In genomic region chr1:161046574-161047167, GRCh38 we compare ENCODE assay signal across 8 cellular contexts. TPM values are rescaled to one million over a fixed set of nuclear protein-coding genes. Genes with fewer than 3 reads are reported as not detected.
DNase-seq lines count a peak whose midpoint lies in the region; ATAC-seq, FAIRE-seq and TF ChIP-seq lines count a peak whose summit lies in the region.

No MANE protein-coding gene starts in this region.

- intact Hi-C loops in endothelial cell of umbilical vein (cut with micrococcal nuclease) (no loop called here), head of caudate nucleus (cut with DNase I) (loop anchor here (5.0 kb wide), 1 partner anchor 86 kb away; the partner anchor contains the start of gene DEDD)

- no peak for TF ChIP-seq CTCF in GM12875 (IDR thresholded peaks at IDR 0.05; ENCODE audit: borderline replicate concordance, insufficient read depth, low read depth, low read length)
- TF ChIP-seq CTCF in GM23338 (conservative IDR thresholded peaks at IDR 0.05; ENCODE audit: low read depth in 2 of 2): no peak
- no peak for TF ChIP-seq CTCF in OCI-LY3 (IDR thresholded peaks at IDR 0.05; ENCODE audit: low read depth, low read length)
- no peak for TF ChIP-seq CTCF in endothelial cell of umbilical vein (IDR thresholded peaks at IDR 0.05; ENCODE audit: extremely low read depth in 1 of 2, insufficient read depth in 1 of 2, low read depth in 1 of 2, low read length in 2 of 2)

- dilution Hi-C loops in endothelial cell of umbilical vein (cut with MboI; ENCODE audit: extremely low pct_ligation_motif_present, low sequenced_read_pairs): no loop called here

- H3K27me3 ChIP-seq in GM23338 (ENCODE audit: insufficient read depth) (peaks cover 5% of the 10 kb centered on the region; the same call in 1 of the 2 replicates), OCI-LY3 (ENCODE audit: low read depth, low read length) (no peaks in the 10 kb centered on the region), endothelial cell of umbilical vein (ENCODE audit: control insufficient read depth in 2 of 2, insufficient read depth in 2 of 2, low read length in 2 of 2) (no peaks in the 10 kb centered on the region)

- H2AFZ ChIP-seq in GM23338 (no peak overlapping the region), OCI-LY3 (ENCODE audit: low read depth, low read length) (no peak overlapping the region), endothelial cell of umbilical vein (ENCODE audit: low read depth, low read length) (no peak overlapping the region)

- DNase-seq in GM23338 (ENCODE audit: low spot score): no peak
- DNase-seq in endothelial cell of umbilical vein (ENCODE audit: low read depth, low spot score): no peak
- DNase-seq in pons (ENCODE audit: low spot score): peak; percentile 58
- no peak for DNase-seq in head of caudate nucleus
- DNase-seq in NCI-H226: no peak

- no TSS peak for BruUV-seq in endothelial cell of umbilical vein (replicated peaks; lab: Mats Ljungman, UMichigan)

- H3K9me3 ChIP-seq in OCI-LY3 (ENCODE audit: insufficient read depth, low read length) (no peaks in the 10 kb centered on the region), endothelial cell of umbilical vein (replicated peaks; ENCODE audit: control insufficient read depth, insufficient read depth, low read length) (no peaks in the 10 kb centered on the region)

- no peaks in the 10 kb centered on the region for H4K20me1 ChIP-seq in GM23338 (replicated peaks; ENCODE audit: insufficient read depth)
- H4K20me1 ChIP-seq in OCI-LY3 (ENCODE audit: insufficient read depth, low read length): peaks cover 12% of the 10 kb centered on the region; the same call in 1 of the 2 replicates
- no peaks in the 10 kb centered on the region for H4K20me1 ChIP-seq in endothelial cell of umbilical vein (replicated peaks; ENCODE audit: control insufficient read depth, extremely low read depth, insufficient read depth, low read length)

- H3K9ac ChIP-seq in OCI-LY3 (ENCODE audit: low read length) (peak overlapping the region; percentile 98), endothelial cell of umbilical vein (replicated peaks; ENCODE audit: extremely low read depth, insufficient read depth, low read length) (peak overlapping the region; percentile 91)

- POLR2A ChIA-PET in endothelial cell of umbilical vein (lab: Charles Lee): interaction anchor here (0.6 kb wide), 1 partner anchor 139 kb away, joined by 3 read pairs; no protein-coding TSS in a partner anchor

- H3K9me2 ChIP-seq in GM23338 (ENCODE audit: insufficient read depth): peaks cover 15% of the 10 kb centered on the region

- peak overlapping the region; percentile 97 for H3K4me3 Mint-ChIP-seq in GM23338

- H3K36me3 Mint-ChIP-seq in GM23338 (ENCODE audit: low read depth): peaks cover 39% of the 10 kb centered on the region

- H3K36me3 ChIP-seq in GM23338 (ENCODE audit: insufficient read depth) (peaks cover 6% of the 10 kb centered on the region; the same call in 1 of the 2 replicates), OCI-LY3 (replicated peaks; ENCODE audit: low read depth, low read length) (peaks cover 58% of the 10 kb centered on the region), endothelial cell of umbilical vein (ENCODE audit: control insufficient read depth in 2 of 2, extremely low read depth in 1 of 2, insufficient read depth in 2 of 2, low read length in 2 of 2) (peaks cover 3 to 9% of the 10 kb centered on the region in 2 experiments)

- H3K27ac Mint-ChIP-seq in GM23338: peak overlapping the region; percentile 99

- H3K27ac ChIP-seq in GM23338 (ENCODE audit: low read depth) (peak overlapping the region; percentile 90; the same call in 1 of the 2 replicates), OCI-LY3 (ENCODE audit: low read length) (peak overlapping the region; percentile 91), endothelial cell of umbilical vein (ENCODE audit: insufficient read depth, low read depth, low read length) (peak overlapping the region; percentile 94)

- H3K79me2 ChIP-seq in GM23338 (replicated peaks; ENCODE audit: insufficient read depth): peaks cover 27% of the 10 kb centered on the region
- peaks cover 26% of the 10 kb centered on the region for H3K79me2 ChIP-seq in OCI-LY3 (ENCODE audit: low read length)
- H3K79me2 ChIP-seq in endothelial cell of umbilical vein (ENCODE audit: control insufficient read depth, insufficient read depth, low read length): peaks cover 12% of the 10 kb centered on the region

- H3K4me2 ChIP-seq in GM23338: peak overlapping the region; percentile 86
- H3K4me2 ChIP-seq in OCI-LY3 (ENCODE audit: low read length): peak overlapping the region; percentile 84
- H3K4me2 ChIP-seq in endothelial cell of umbilical vein (ENCODE audit: insufficient read depth, low read length): peak overlapping the region; percentile 89

- peaks cover 24% of the 10 kb centered on the region for H3K4me1 Mint-ChIP-seq in GM23338

- H3K27me3 Mint-ChIP-seq in GM23338 (ENCODE audit: insufficient read depth, low read depth, poor library complexity): peaks cover 16% of the 10 kb centered on the region

- H3K9me3 Mint-ChIP-seq in GM23338: peaks cover 38% of the 10 kb centered on the region

- no peaks in the 10 kb centered on the region for H3K9me1 ChIP-seq in endothelial cell of umbilical vein (replicated peaks; ENCODE audit: control insufficient read depth, extremely low read depth, insufficient read depth, low read length)

- peaks cover 16% of the 10 kb centered on the region; the same call in 1 of the 2 replicates for H3F3A ChIP-seq in GM23338 (replicated peaks; ENCODE audit: low read depth)

- no peak for ATAC-seq in GM23338
- ATAC-seq in GM21825 (IDR thresholded peaks at IDR 0.05; ENCODE audit: unreplicated experiment): no peak

- CTCF ChIA-PET in endothelial cell of umbilical vein (lab: Charles Lee): interaction anchor here (1.0 to 11.0 kb wide), 5 partner anchors 24 to 211 kb away, joined by 3 to 181 read pairs (median 6); partner anchors contain the start of gene KLHDC9

- peaks cover 7% of the 10 kb centered on the region for H3K4me1 ChIP-seq in GM23338 (ENCODE audit: insufficient read depth)
- H3K4me1 ChIP-seq in OCI-LY3 (ENCODE audit: low read length): peaks cover 28% of the 10 kb centered on the region
- peaks cover 10% of the 10 kb centered on the region for H3K4me1 ChIP-seq in endothelial cell of umbilical vein (ENCODE audit: control insufficient read depth, extremely low read depth, insufficient read depth, low read length)

- peak; percentile 40 for FAIRE-seq in endothelial cell of umbilical vein (lab: Jason Lieb, UNC)

- no peak for TF ChIP-seq POLR2A in endothelial cell of umbilical vein (IDR thresholded peaks at IDR 0.05; ENCODE audit: low read depth, low read length)

- H3K4me3 ChIP-seq in GM12875 (ENCODE audit: low read depth, low read length): peak overlapping the region; percentile 77
- peak overlapping the region; percentile 52 for H3K4me3 ChIP-seq in GM23338
- peak overlapping the region; percentile 81 for H3K4me3 ChIP-seq in OCI-LY3 (ENCODE audit: low read length)
- peak overlapping the region in 1 of 3 experiments; percentile 82 for H3K4me3 ChIP-seq in endothelial cell of umbilical vein (replicated peaks in 1 of 3; ENCODE audit: insufficient read depth in 1 of 3, low read depth in 1 of 3, low read length in 3 of 3)

RNA-seq across cellular contexts. Expression of gene USF1, which starts 0.9 kb away (rescaled TPM):
- 71.7 and 74.8 TPM in 2 replicates for total RNA-seq in GM23338 (2014; rRNA removed; shearing (Covaris generic))
- polyA plus RNA-seq in GM23338 (2016; fragmentation: Nextera tagmentation; extraction: Ambion mirVana): 23.6 and 23.8 TPM in 2 replicates
- 56.7 and 57.9 TPM in 2 replicates for total RNA-seq in endothelial cell of umbilical vein
- 53.4 and 66.0 TPM in 2 replicates for polyA plus RNA-seq in endothelial cell of umbilical vein
- 38.8 and 48.4 TPM in 2 replicates for polyA plus RNA-seq in endothelial cell of umbilical vein (2011; cell fraction: cytosol; rRNA removed)
- 257 and 283 TPM in 2 replicates for polyA plus RNA-seq in endothelial cell of umbilical vein (2011; cell fraction: nucleus; rRNA removed)
- 34.7 and 40.5 TPM in 2 replicates for polyA plus RNA-seq in endothelial cell of umbilical vein (2012)
- 123 and 155 TPM in 2 replicates for polyA minus RNA-seq in endothelial cell of umbilical vein
- polyA minus RNA-seq in endothelial cell of umbilical vein (2011; cell fraction: cytosol; rRNA and poly(A)+ RNA removed): 53.7 TPM
- polyA minus RNA-seq in endothelial cell of umbilical vein (2011; cell fraction: nucleus; rRNA and poly(A)+ RNA removed): 23.7 and 39.2 TPM in 2 replicates

RNA-seq across cellular contexts. Expression of gene TSTD1, which starts 7.9 kb away (rescaled TPM):
- total RNA-seq in GM23338 (2014; rRNA removed; shearing (Covaris generic)): 94.9 and 102 TPM in 2 replicates
- polyA plus RNA-seq in GM23338 (2016; fragmentation: Nextera tagmentation; extraction: Ambion mirVana) (244 and 257 TPM in 2 replicates), endothelial cell of umbilical vein (39.1 and 51.6 TPM in 2 replicates)
- 8.9 and 12.5 TPM in 2 replicates for total RNA-seq in endothelial cell of umbilical vein
- polyA plus RNA-seq in endothelial cell of umbilical vein (2011; cell fraction: cytosol; rRNA removed): 25.6 and 27.3 TPM in 2 replicates
- 12.5 and 14.6 TPM in 2 replicates for polyA plus RNA-seq in endothelial cell of umbilical vein (2011; cell fraction: nucleus; rRNA removed)
- polyA plus RNA-seq in endothelial cell of umbilical vein (2012): 10.0 and 21.3 TPM in 2 replicates
- 4.3 and 5.2 TPM in 2 replicates for polyA minus RNA-seq in endothelial cell of umbilical vein
- polyA minus RNA-seq in endothelial cell of umbilical vein (2011; cell fraction: cytosol; rRNA and poly(A)+ RNA removed): not detected
- polyA minus RNA-seq in endothelial cell of umbilical vein (2011; cell fraction: nucleus; rRNA and poly(A)+ RNA removed): 2.3 and 2.8 TPM in 2 replicates

RNA-seq across cellular contexts. Expression of gene ARHGAP30, which starts 23.0 kb away (rescaled TPM):
- total RNA-seq in GM23338 (2014; rRNA removed; shearing (Covaris generic)): 0.19 TPM in 1 of 2 replicates, not detected in the other
- polyA plus RNA-seq in GM23338 (2016; fragmentation: Nextera tagmentation; extraction: Ambion mirVana): 0.45 and 1.0 TPM in 2 replicates
- not detected in 2 replicates for total RNA-seq in endothelial cell of umbilical vein
- polyA plus RNA-seq in endothelial cell of umbilical vein: not detected in 2 replicates
- polyA plus RNA-seq in endothelial cell of umbilical vein (2011; cell fraction: cytosol; rRNA removed): not detected in 2 replicates
- not detected in 2 replicates for polyA plus RNA-seq in endothelial cell of umbilical vein (2011; cell fraction: nucleus; rRNA removed)
- 0.08 and 0.15 TPM in 2 replicates for polyA plus RNA-seq in endothelial cell of umbilical vein (2012)
- polyA minus RNA-seq in endothelial cell of umbilical vein: 0.08 TPM in 1 of 2 replicates, not detected in the other
- polyA minus RNA-seq in endothelial cell of umbilical vein (2011; cell fraction: cytosol; rRNA and poly(A)+ RNA removed): not detected
- polyA minus RNA-seq in endothelial cell of umbilical vein (2011; cell fraction: nucleus; rRNA and poly(A)+ RNA removed): not detected in 2 replicates

RNA-seq across cellular contexts. Expression of gene F11R, which starts 25.7 kb away (rescaled TPM):
- 169 and 194 TPM in 2 replicates for total RNA-seq in GM23338 (2014; rRNA removed; shearing (Covaris generic))
- polyA plus RNA-seq in GM23338 (2016; fragmentation: Nextera tagmentation; extraction: Ambion mirVana) (51.0 and 51.8 TPM in 2 replicates), endothelial cell of umbilical vein (124 and 137 TPM in 2 replicates)
- total RNA-seq in endothelial cell of umbilical vein: 86.3 and 97.0 TPM in 2 replicates
- 91.7 and 92.4 TPM in 2 replicates for polyA plus RNA-seq in endothelial cell of umbilical vein (2011; cell fraction: cytosol; rRNA removed)
- 79.3 and 83.6 TPM in 2 replicates for polyA plus RNA-seq in endothelial cell of umbilical vein (2011; cell fraction: nucleus; rRNA removed)
- 57.1 and 63.3 TPM in 2 replicates for polyA plus RNA-seq in endothelial cell of umbilical vein (2012)
- 297 and 401 TPM in 2 replicates for polyA minus RNA-seq in endothelial cell of umbilical vein
- 12.7 TPM for polyA minus RNA-seq in endothelial cell of umbilical vein (2011; cell fraction: cytosol; rRNA and poly(A)+ RNA removed)
- polyA minus RNA-seq in endothelial cell of umbilical vein (2011; cell fraction: nucleus; rRNA and poly(A)+ RNA removed): 45.2 and 62.6 TPM in 2 replicates

RNA-seq across cellular contexts. Expression of gene NECTIN4, which starts 42.7 kb away (rescaled TPM):
- not detected in 2 replicates for total RNA-seq in GM23338 (2014; rRNA removed; shearing (Covaris generic))
- polyA plus RNA-seq in GM23338 (2016; fragmentation: Nextera tagmentation; extraction: Ambion mirVana) (0.16 and 0.42 TPM in 2 replicates), endothelial cell of umbilical vein (0.15 and 0.29 TPM in 2 replicates)
- 0.37 and 0.58 TPM in 2 replicates for total RNA-seq in endothelial cell of umbilical vein
- 0.13 and 0.15 TPM in 2 replicates for polyA plus RNA-seq in endothelial cell of umbilical vein (2011; cell fraction: cytosol; rRNA removed)
- 0.20 and 0.29 TPM in 2 replicates for polyA plus RNA-seq in endothelial cell of umbilical vein (2011; cell fraction: nucleus; rRNA removed)
- not detected in 2 replicates for polyA plus RNA-seq in endothelial cell of umbilical vein (2012)
- 0.11 TPM in 1 of 2 replicates, not detected in the other for polyA minus RNA-seq in endothelial cell of umbilical vein
- not detected for polyA minus RNA-seq in endothelial cell of umbilical vein (2011; cell fraction: cytosol; rRNA and poly(A)+ RNA removed)
- not detected in 2 replicates for polyA minus RNA-seq in endothelial cell of umbilical vein (2011; cell fraction: nucleus; rRNA and poly(A)+ RNA removed)
